ENCODE assay signal across 14 cellular contexts in genomic region chr16:68031951-68032350, GRCh38. TPM values are rescaled to one million over a fixed set of nuclear protein-coding genes. Genes with fewer than 3 reads are reported as not detected.
DNase-seq lines count a peak whose midpoint lies in the region; ATAC-seq, FAIRE-seq and TF ChIP-seq lines count a peak whose summit lies in the region.
"Had no signal": no experiment of that assay in that cellular context is flagged by ENCODE, and none has a peak within 500 bp of the region (broad histone marks: within the 10 kb centered on the region; RNA-seq: fewer than 3 reads in every experiment).

No MANE protein-coding gene starts in this region.

- DNase-seq in EL (peak; percentile 57), M059J (ENCODE audit: low read depth) (peak; percentile 68), bronchial epithelial cell (ENCODE audit: low read depth) (peak; percentile 72), omental fat pad (ENCODE audit: low spot score) (no peak), epidermal melanocyte (ENCODE audit: insufficient read length, low spot score) (no peak), sciatic nerve (ENCODE audit: low spot score) (no peak)
- DNase-seq: Karpas-422; NCI-H2171 treated with DMSO at 0.1 percent for 48 hours; stimulated activated CD8-positive, alpha-beta memory T cell treated with anti-CD3 and anti-CD28 coated beads, Interleukin-4, amount 100 ng/mL, for 48 hours had no signal

- H3K36me3 ChIP-seq in bronchial epithelial cell (ENCODE audit: control insufficient read depth, insufficient read depth, low read length): no peaks in the 10 kb centered on the region

- H3K27me3 ChIP-seq in bronchial epithelial cell (ENCODE audit: control insufficient read depth, insufficient read depth, low read length): no peaks in the 10 kb centered on the region

- TF ChIP-seq CTCF in bronchial epithelial cell (IDR thresholded peaks at IDR 0.05; ENCODE audit: insufficient read depth, low read length, severe bottlenecking) (no peak), omental fat pad (IDR thresholded peaks at IDR 0.05) (no peak)

- intact Hi-C loops in sciatic nerve (cut with DNase I): no loop called here

- H3K4me3 ChIP-seq in bronchial epithelial cell (ENCODE audit: low read depth, low read length): no peak overlapping the region
- H3K4me3 ChIP-seq: GM12878 had no signal

- ATAC-seq in omental fat pad (ENCODE audit: low FRiP score) (peak; percentile 43), sciatic nerve (no peak)
- ATAC-seq in activated CD4-positive, CD25-positive, alpha-beta regulatory T cell treated with anti-CD3 and anti-CD28 coated beads, Interleukin-2, amount 50 U/mL, for 24 hours: no peak
- ATAC-seq: GM12878, Panc1 had no signal

- no peak for FAIRE-seq in bronchial epithelial cell (lab: Jason Lieb, UNC)
- FAIRE-seq: D721Med, GM12878 had no signal

RNA-seq across cellular contexts. Expression of gene DUS2, which starts 8.9 kb away (rescaled TPM):
- total RNA-seq in M059J (2014; rRNA removed; shearing (Covaris generic)): 10.7 and 20.6 TPM in 2 replicates
- total RNA-seq in bronchial epithelial cell (23.7 and 24.1 TPM in 2 replicates), omental fat pad (10 to 100 TPM in 2 of 4 donors, 1 to 10 TPM in 2; 6.7 to 17.9 (median 10.2) TPM), sciatic nerve (14.7 TPM)

RNA-seq across cellular contexts. Expression of gene DDX28, which starts 8.9 kb away (rescaled TPM):
- 11.7 and 13.8 TPM in 2 replicates for total RNA-seq in M059J (2014; rRNA removed; shearing (Covaris generic))
- 10.9 and 16.3 TPM in 2 replicates for total RNA-seq in bronchial epithelial cell
- 10 to 100 TPM in 1 of 4 donors, 1 to 10 TPM in 3; 6.4 to 13.5 (median 6.8) TPM for total RNA-seq in omental fat pad
- 6.3 TPM for total RNA-seq in sciatic nerve

RNA-seq across cellular contexts. Expression of gene DPEP2NB, which starts 16.2 kb away (rescaled TPM):
- total RNA-seq in M059J (2014; rRNA removed; shearing (Covaris generic)): not detected in 2 replicates
- not detected in 2 replicates for total RNA-seq in bronchial epithelial cell
- total RNA-seq in omental fat pad: not detected
- total RNA-seq in sciatic nerve: not detected
- total RNA-seq: cardiac septum, GM12878 had no signal

RNA-seq across cellular contexts. Expression of gene DPEP2, which starts 32.7 kb away (rescaled TPM):
- total RNA-seq in M059J (2014; rRNA removed; shearing (Covaris generic)): not detected in 2 replicates
- total RNA-seq in bronchial epithelial cell (not detected in 2 replicates), omental fat pad (1 to 10 TPM; 4.0 to 8.7 (median 4.8) TPM), sciatic nerve (4.4 TPM)

RNA-seq across cellular contexts. Expression of gene DPEP3, which starts 51.7 kb away (rescaled TPM):
- total RNA-seq in M059J (2014; rRNA removed; shearing (Covaris generic)): not detected in 2 replicates
- total RNA-seq in bronchial epithelial cell (not detected in 2 replicates), omental fat pad (under 1 TPM in 2 of 4 donors, not detected in 2; 0.24 to 0.63 TPM), sciatic nerve (not detected)
- total RNA-seq: cardiac septum, GM12878 had no signal

Comparison
In these comparisons a context has a peak if more than half of its experiments do, and no peak if none do; other contexts are left out.
1. DNase-seq: peak in EL (single experiment), M059J (single experiment) and bronchial epithelial cell (single experiment); none in omental fat pad (single experiment), epidermal melanocyte (single experiment) and sciatic nerve (single experiment).